ENCODE assay signal across 22 cellular contexts in the genomic region with DNA sequence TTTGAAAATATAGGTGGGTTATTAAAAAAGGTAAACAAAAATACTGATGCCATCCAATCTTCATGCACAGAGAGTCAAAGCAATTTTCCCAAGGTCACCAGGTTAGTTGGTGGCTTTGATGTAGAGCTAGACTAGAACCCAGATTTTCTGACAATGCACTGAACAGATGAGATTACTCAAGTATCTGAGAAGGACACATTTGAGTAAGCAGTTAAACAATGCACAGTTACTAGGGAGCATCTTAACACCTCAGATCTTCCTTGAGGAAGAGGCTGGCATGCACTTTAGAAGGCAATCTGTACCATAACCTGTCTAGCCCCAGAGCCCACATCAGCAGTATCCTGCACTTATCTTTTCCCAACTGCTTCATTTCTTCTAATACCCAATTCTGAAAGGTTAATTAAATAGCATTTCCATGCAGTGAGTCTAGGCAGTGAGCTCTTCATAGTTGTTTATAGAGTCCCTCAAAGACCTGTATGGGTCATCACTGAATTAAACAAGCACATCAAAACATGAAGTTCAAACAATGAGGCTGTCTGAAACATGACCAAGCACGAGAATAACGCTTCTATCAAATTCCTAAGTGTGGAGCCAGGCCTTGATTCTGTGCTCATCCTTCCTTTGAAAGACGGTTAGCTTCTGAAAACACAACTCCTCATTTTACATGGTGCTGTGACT. TPM values are rescaled to one million over a fixed set of nuclear protein-coding genes. Genes with fewer than 3 reads are reported as not detected.
DNase-seq lines count a peak whose midpoint lies in the region; ATAC-seq, FAIRE-seq and TF ChIP-seq lines count a peak whose summit lies in the region.
"Had no signal": no experiment of that assay in that cellular context is flagged by ENCODE, and none has a peak within 500 bp of the region (broad histone marks: within the 10 kb centered on the region; RNA-seq: fewer than 3 reads in every experiment).

No MANE protein-coding gene starts in this region.

- H3K79me1 ChIP-seq in mesenchymal stem cell (replicated peaks; ENCODE audit: low read length, poor library complexity, severe bottlenecking) = peaks cover under 1% of the 10 kb centered on the region

- no peaks in the 10 kb centered on the region for H3K9me3 Mint-ChIP-seq in activated naive CD4-positive, alpha-beta T cell treated with anti-CD3 and anti-CD28 coated beads, Interleukin-2, amount 50 U/mL, for 72 hours
- no peaks in the 10 kb centered on the region for H3K9me3 Mint-ChIP-seq in activated naive CD4-positive, alpha-beta T cell treated with anti-CD3 and anti-CD28 coated beads for 36 hours
- H3K9me3 Mint-ChIP-seq in brain = no peaks in the 10 kb centered on the region
- H3K9me3 Mint-ChIP-seq: HFFc6, nephron had no signal

- peaks cover 5% of the 10 kb centered on the region for H3K4me1 Mint-ChIP-seq in activated naive CD4-positive, alpha-beta T cell treated with anti-CD3 and anti-CD28 coated beads for 36 hours (ENCODE audit: low read depth)
- peaks cover 58% of the 10 kb centered on the region for H3K4me1 Mint-ChIP-seq in brain
- H3K4me1 Mint-ChIP-seq: activated CD8-positive, alpha-beta memory T cell treated with anti-CD3 and anti-CD28 coated beads, Interleukin-2, amount 10 ng/mL, durations not matched to agents 7 days and 5 days had no signal

- H4K91ac ChIP-seq in mesenchymal stem cell (ENCODE audit: low read length) = peak overlapping the region; percentile 76

- H2AK5ac ChIP-seq in mesenchymal stem cell (ENCODE audit: low read length, severe bottlenecking) = peak overlapping the region; percentile 58

- H2BK15ac ChIP-seq in mesenchymal stem cell (ENCODE audit: low read depth, poor library complexity, severe bottlenecking) = no peak overlapping the region

- no peaks in the 10 kb centered on the region for H3K9me3 ChIP-seq in mesenchymal stem cell (ENCODE audit: control insufficient read depth, low read length)
- no peaks in the 10 kb centered on the region for H3K9me3 ChIP-seq in pancreas
- H3K9me3 ChIP-seq: BLaER1, gastrocnemius medialis, psoas muscle, upper lobe of right lung had no signal

- DNase-seq in activated naive CD4-positive, alpha-beta T cell treated with anti-CD3 and anti-CD28 coated beads, Interleukin-2, amount 50 U/mL, for 72 hours (ENCODE audit: low spot score in 2 of 2) = no peak
- no peak for DNase-seq in activated naive CD4-positive, alpha-beta T cell treated with anti-CD3 and anti-CD28 coated beads for 36 hours
- DNase-seq in mesenchymal stem cell (no peak), urothelium cell line (ENCODE audit: low spot score) (no peak), UCSD-AML1 (lab: John Stamatoyannopoulos, UW; ENCODE audit: unreplicated experiment) (no peak), foreskin fibroblast (no peak), pancreas (no peak)
- DNase-seq: activated CD4-positive, alpha-beta T cell treated with anti-CD3 and anti-CD28 coated beads for 4 hours; activated CD8-positive, alpha-beta memory T cell treated with anti-CD3 and anti-CD28 coated beads, Interleukin-2, amount 10 ng/mL, durations not matched to agents 7 days and 5 days; erythroblast; gastrocnemius medialis; HFFc6; NCI-H1417; NCI-H526; psoas muscle; stimulated activated CD4-positive, alpha-beta T cell treated with anti-CD3 and anti-CD28 coated beads, Interleukin-4, amount 100 ng/mL, for 24 hours; upper lobe of right lung had no signal

- H3K27ac ChIP-seq in mesenchymal stem cell (ENCODE audit: low read length, poor library complexity, severe bottlenecking) (no peak overlapping the region), pancreas (no peak overlapping the region)
- H3K27ac ChIP-seq: BLaER1, gastrocnemius medialis, psoas muscle, skin epidermis, upper lobe of right lung had no signal

- H4K8ac ChIP-seq in mesenchymal stem cell (ENCODE audit: low read length) = peak overlapping the region; percentile 71

- H3K4me1 ChIP-seq in mesenchymal stem cell (ENCODE audit: control insufficient read depth, insufficient read depth, low read depth, low read length) (peaks cover 1% of the 10 kb centered on the region), pancreas (no peaks in the 10 kb centered on the region)
- H3K4me1 ChIP-seq: BLaER1 had no signal

- no peak overlapping the region for H3K9ac ChIP-seq in mesenchymal stem cell (ENCODE audit: low read length)
- H3K9ac ChIP-seq: BLaER1 had no signal

- H3K4me2 ChIP-seq in mesenchymal stem cell (ENCODE audit: low read length, poor library complexity, severe bottlenecking) = no peak overlapping the region
- H3K4me2 ChIP-seq: BLaER1 had no signal

- H3K23ac ChIP-seq in mesenchymal stem cell (ENCODE audit: low read length in 2 of 2) = peak overlapping the region in 1 of 2 experiments; percentile 26

- TF ChIP-seq CTCF in brain (conservative IDR thresholded peaks at IDR 0.05) (no peak), foreskin fibroblast (IDR thresholded peaks at IDR 0.05; ENCODE audit: low read depth, low read length) (no peak), pancreas (IDR thresholded peaks at IDR 0.05) (no peak)

- H3K14ac ChIP-seq in mesenchymal stem cell (ENCODE audit: low read length in 2 of 2) = no peak overlapping the region

- 53% methylated on average over 3 of the region's 3 CpGs for WGBS in mesenchymal stem cell
- 86 to 92% methylated on average over 3 of the region's 3 CpGs for WGBS in pancreas, 2 donors

- peak overlapping the region in 1 of 2 experiments; percentile 90 for H2BK12ac ChIP-seq in mesenchymal stem cell (ENCODE audit: low read length in 2 of 2)

- peak overlapping the region; percentile 35 to 83 for H3K4ac ChIP-seq in mesenchymal stem cell (ENCODE audit: low read depth in 1 of 2, low read length in 2 of 2)

- no peaks in the 10 kb centered on the region for H3K36me3 Mint-ChIP-seq in activated naive CD4-positive, alpha-beta T cell treated with anti-CD3 and anti-CD28 coated beads, Interleukin-2, amount 50 U/mL, for 72 hours
- H3K36me3 Mint-ChIP-seq in activated naive CD4-positive, alpha-beta T cell treated with anti-CD3 and anti-CD28 coated beads for 36 hours (ENCODE audit: low read depth) = peaks cover 3% of the 10 kb centered on the region
- H3K36me3 Mint-ChIP-seq in brain = peaks cover 4% of the 10 kb centered on the region
- H3K36me3 Mint-ChIP-seq: activated CD8-positive, alpha-beta memory T cell treated with anti-CD3 and anti-CD28 coated beads, Interleukin-2, amount 10 ng/mL, durations not matched to agents 7 days and 5 days had no signal

- H3K4me3 Mint-ChIP-seq in activated naive CD4-positive, alpha-beta T cell treated with anti-CD3 and anti-CD28 coated beads for 36 hours = no peak overlapping the region
- H3K4me3 Mint-ChIP-seq in brain = no peak overlapping the region
- H3K4me3 Mint-ChIP-seq: activated CD8-positive, alpha-beta memory T cell treated with anti-CD3 and anti-CD28 coated beads, Interleukin-2, amount 10 ng/mL, durations not matched to agents 7 days and 5 days; nephron had no signal

- FAIRE-seq in urothelium cell line (lab: Jason Lieb, UNC) (peak; percentile 35), pancreas (lab: Jason Lieb, UNC) (no peak)
- FAIRE-seq: A204.1 had no signal

- intact Hi-C loops in activated naive CD4-positive, alpha-beta T cell treated with anti-CD3 and anti-CD28 coated beads for 36 hours (cut with micrococcal nuclease) = loop anchor here (1.0 kb wide), 1 partner anchor 520 kb away; no protein-coding TSS in a partner anchor
- intact Hi-C loops in pancreas (cut with DNase I) = no loop called here

- H2BK5ac ChIP-seq in mesenchymal stem cell (ENCODE audit: low read depth, low read length, poor library complexity, severe bottlenecking) = no peak overlapping the region

- CTCF ChIA-PET in activated naive CD4-positive, alpha-beta T cell treated with anti-CD3 and anti-CD28 coated beads for 36 hours (lab: Charles Lee) = interaction anchor here (0.8 kb wide), 1 partner anchor 16 kb away, joined by 3 read pairs; no protein-coding TSS in a partner anchor

- H3K4me3 ChIP-seq in mesenchymal stem cell (ENCODE audit: insufficient read depth in 1 of 2, low read depth in 1 of 2, low read length in 2 of 2) (no peak overlapping the region), foreskin fibroblast (ENCODE audit: low read depth in 1 of 2, low read length in 2 of 2) (no peak overlapping the region), pancreas (no peak overlapping the region)
- H3K4me3 ChIP-seq: BLaER1, gastrocnemius medialis, psoas muscle, skin epidermis, upper lobe of right lung had no signal

- H3K36me3 ChIP-seq in mesenchymal stem cell (ENCODE audit: control insufficient read depth in 1 of 2, insufficient read depth in 2 of 2, low read depth in 1 of 2, low read length in 2 of 2) = no peaks in the 10 kb centered on the region
- H3K36me3 ChIP-seq in pancreas = no peaks in the 10 kb centered on the region
- H3K36me3 ChIP-seq: BLaER1, gastrocnemius medialis, upper lobe of right lung had no signal

- peak overlapping the region; percentile 40 for H2BK120ac ChIP-seq in mesenchymal stem cell (ENCODE audit: low read depth, low read length)

- H3K18ac ChIP-seq in mesenchymal stem cell (ENCODE audit: low read depth in 1 of 2, low read length in 2 of 2) = peak overlapping the region; percentile 52 to 71

- H3K27ac Mint-ChIP-seq in activated naive CD4-positive, alpha-beta T cell treated with anti-CD3 and anti-CD28 coated beads, Interleukin-2, amount 50 U/mL, for 72 hours = peak overlapping the region in 1 of 2 donors; percentile 37
- H3K27ac Mint-ChIP-seq in activated naive CD4-positive, alpha-beta T cell treated with anti-CD3 and anti-CD28 coated beads for 36 hours = no peak overlapping the region
- H3K27ac Mint-ChIP-seq in brain = peak overlapping the region in 4 of 5 experiments; percentile 22 to 91 (median 52)
- H3K27ac Mint-ChIP-seq: activated CD8-positive, alpha-beta memory T cell treated with anti-CD3 and anti-CD28 coated beads, Interleukin-2, amount 10 ng/mL, durations not matched to agents 7 days and 5 days had no signal

- H3K27me3 Mint-ChIP-seq in activated naive CD4-positive, alpha-beta T cell treated with anti-CD3 and anti-CD28 coated beads for 36 hours (ENCODE audit: low read depth) = no peaks in the 10 kb centered on the region
- peaks cover 7% of the 10 kb centered on the region for H3K27me3 Mint-ChIP-seq in brain

- H3K27me3 ChIP-seq in mesenchymal stem cell (ENCODE audit: control insufficient read depth in 1 of 2, insufficient read depth in 1 of 2, low read length in 2 of 2) = no peaks in the 10 kb centered on the region
- no peaks in the 10 kb centered on the region for H3K27me3 ChIP-seq in pancreas
- H3K27me3 ChIP-seq: BLaER1, gastrocnemius medialis, upper lobe of right lung had no signal

- peak; percentile 36 to 63 for ATAC-seq in activated naive CD4-positive, alpha-beta T cell treated with anti-CD3 and anti-CD28 coated beads, Interleukin-2, amount 50 U/mL, for 72 hours
- no peak for ATAC-seq in pancreas
- ATAC-seq: activated CD8-positive, alpha-beta memory T cell treated with anti-CD3 and anti-CD28 coated beads, Interleukin-2, amount 10 ng/mL, durations not matched to agents 7 days and 5 days; gastrocnemius medialis; psoas muscle; upper lobe of right lung had no signal

- H2AFZ ChIP-seq in mesenchymal stem cell (ENCODE audit: low read depth, low read length) = no peak overlapping the region

RNA-seq across cellular contexts. Expression of gene ANK3, which starts 38.2 kb away (rescaled TPM):
- total RNA-seq in activated naive CD4-positive, alpha-beta T cell treated with anti-CD3 and anti-CD28 coated beads, Interleukin-2, amount 50 U/mL, for 72 hours = 10 to 100 TPM; 50.5 to 53.7 TPM
- total RNA-seq in activated naive CD4-positive, alpha-beta T cell treated with anti-CD3 and anti-CD28 coated beads for 36 hours = 10 to 100 TPM; 11.2 to 13.0 TPM
- polyA plus RNA-seq in brain (ENCODE audit: insufficient read depth, low read depth, low replicate concordance) (22.3 TPM), pancreas (1 to 10 TPM; 3.3 to 7.7 TPM)
- 88.0 TPM for polyA plus RNA-seq in mesenchymal stem cell (2013, experiment 1 of 2)
- polyA plus RNA-seq in mesenchymal stem cell (2013, experiment 2 of 2) = 80.8 TPM
- total RNA-seq in pancreas = 10 to 100 TPM; 15.7 to 28.5 (median 18.8) TPM
- total RNA-seq: HFFc6 had no signal

Comparison
In these comparisons a context has a peak if more than half of its experiments do, and no peak if none do; other contexts are left out.
1. ATAC-seq: peak in activated naive CD4-positive, alpha-beta T cell treated with anti-CD3 and anti-CD28 coated beads, Interleukin-2, amount 50 U/mL, for 72 hours (2 of 2); none in pancreas (0 of 4).